Comparison of ENCODE assay signal across 33 cellular contexts in genomic region chr1:16031551-16031950, GRCh38. TPM values are rescaled to one million over a fixed set of nuclear protein-coding genes. Genes with fewer than 3 reads are reported as not detected.
"Had no signal": no experiment of that assay in that cellular context is flagged by ENCODE, and none has a peak within 500 bp of the region (broad histone marks: within the 10 kb centered on the region; RNA-seq: fewer than 3 reads in every experiment).

No MANE protein-coding gene starts in this region.

- H3K79me2 ChIP-seq: parathyroid adenoma had no signal

- DNase-seq: cortex of kidney; effector memory CD8-positive, alpha-beta T cell; erythroblast; esophagus squamous epithelium; foreskin melanocyte; glutamatergic neuron; heart right ventricle; hippocampal formation; left cardiac atrium; mesenchymal stem cell; mucosa of descending colon; naive B cell; spleen; stimulated activated CD4-positive, alpha-beta T cell treated with anti-CD3 and anti-CD28 coated beads, Interleukin-4, amount 100 ng/mL, for 4 hours; stimulated activated naive CD8-positive, alpha-beta T cell treated with anti-CD3 and anti-CD28 coated beads, Interleukin-15, Interleukin-2, amounts not matched to agents 100 U/mL and 50 U/mL, for 24 hours; substantia nigra; testis; tibial artery had no signal

- H3K4me3 ChIP-seq: esophagus squamous epithelium, heart right ventricle, left lung, mucosa of descending colon, skin epidermis, spleen, testis, tibial artery had no signal

- H2AFZ ChIP-seq: parathyroid adenoma had no signal

- ATAC-seq: effector memory CD8-positive, alpha-beta T cell; left cardiac atrium; natural killer cell treated with Interleukin-12 subunit alpha and Interleukin-12 subunit beta and Interleukin-15 and Interleukin-18, amount 100 ng/mL, for 72 hours; stimulated activated memory B cell treated with anti-CD40 and anti-IgM and Interleukin-4, amounts not matched to agents 10 μg/mL and 1 μg/mL and 100 μg/mL, for 72 hours; stimulated activated naive CD8-positive, alpha-beta T cell treated with anti-CD3 and anti-CD28 coated beads, Interleukin-15, Interleukin-2, amounts not matched to agents 100 U/mL and 50 U/mL, for 24 hours had no signal

- H3K36me3 ChIP-seq: esophagus squamous epithelium, heart right ventricle, left lung, neutrophil, spleen, tibial artery had no signal

- H3K9me3 ChIP-seq: esophagus squamous epithelium, heart right ventricle, left lung, mucosa of descending colon, neutrophil, spleen, testis, tibial artery had no signal

- H3K27ac ChIP-seq: esophagus squamous epithelium, heart right ventricle, left lung, neutrophil, parathyroid adenoma, spleen, testis, tibial artery had no signal

- H3K27me3 ChIP-seq: testis, tibial artery had no signal

RNA-seq across cellular contexts. Expression of gene CLCNKA, which starts 9.7 kb away (rescaled TPM):
- total RNA-seq: dermis microvascular lymphatic vessel endothelial cell, esophagus squamous epithelium, kidney epithelial cell, lung microvascular endothelial cell, neural crest cell, urinary bladder had no signal

RNA-seq across cellular contexts. Expression of gene CLCNKB, which starts 12.0 kb away (rescaled TPM):
- total RNA-seq: esophagus squamous epithelium; lung microvascular endothelial cell; natural killer cell treated with Interleukin-12 subunit alpha and Interleukin-12 subunit beta and Interleukin-15 and Interleukin-18, amount 100 ng/mL, for 72 hours had no signal

RNA-seq across cellular contexts. Expression of gene HSPB7, which starts 13.7 kb away (rescaled TPM):
- total RNA-seq: dermis microvascular lymphatic vessel endothelial cell; kidney epithelial cell; lung microvascular endothelial cell; natural killer cell treated with Interleukin-12 subunit alpha and Interleukin-12 subunit beta and Interleukin-15 and Interleukin-18, amount 100 ng/mL, for 72 hours; neural crest cell; progenitor cell of endocrine pancreas had no signal

RNA-seq across cellular contexts. Expression of gene SRARP, which starts 27.5 kb away (rescaled TPM):
- total RNA-seq: esophagus squamous epithelium; kidney epithelial cell; left lung; lower leg skin; mesothelial cell of epicardium; mucosa of descending colon; natural killer cell treated with Interleukin-12 subunit alpha and Interleukin-12 subunit beta and Interleukin-15 and Interleukin-18, amount 100 ng/mL, for 72 hours; neural crest cell; omental fat pad; progenitor cell of endocrine pancreas; spleen; urinary bladder had no signal
- polyA plus RNA-seq: spleen had no signal

RNA-seq across cellular contexts. Expression of gene FAM131C, which starts 41.9 kb away (rescaled TPM):
- total RNA-seq: dermis microvascular lymphatic vessel endothelial cell; left lung; lung microvascular endothelial cell; natural killer cell treated with Interleukin-12 subunit alpha and Interleukin-12 subunit beta and Interleukin-15 and Interleukin-18, amount 100 ng/mL, for 72 hours; omental fat pad; urinary bladder had no signal
